In the genomic region with DNA sequence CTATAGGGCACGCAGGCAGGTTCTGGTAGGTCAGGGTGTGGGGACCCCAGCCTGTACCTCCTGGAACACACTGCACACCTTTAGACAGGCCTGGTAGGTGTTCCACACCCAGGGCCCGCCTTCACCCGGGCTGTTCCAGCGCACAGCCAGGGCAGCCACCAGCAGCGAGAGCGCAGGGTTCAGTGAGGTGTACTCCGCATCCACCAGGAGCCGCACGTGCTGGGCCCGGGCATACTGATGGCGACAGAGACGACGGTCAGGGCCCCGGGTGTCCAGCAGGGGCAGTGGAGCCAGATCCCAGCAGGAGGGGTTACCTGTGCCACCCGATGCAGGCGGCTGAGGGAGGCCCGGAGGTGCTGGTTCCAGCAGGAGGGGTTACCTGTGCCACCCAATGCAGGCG, we compare ENCODE assay signal across 19 cellular contexts. TPM values are rescaled to one million over a fixed set of nuclear protein-coding genes. Genes with fewer than 3 reads are reported as not detected.
DNase-seq lines count a peak whose midpoint lies in the region; ATAC-seq, FAIRE-seq and TF ChIP-seq lines count a peak whose summit lies in the region.
"Had no signal": no experiment of that assay in that cellular context is flagged by ENCODE, and none has a peak within 500 bp of the region (broad histone marks: within the 10 kb centered on the region; RNA-seq: fewer than 3 reads in every experiment).

No MANE protein-coding gene starts in this region.

- TF ChIP-seq CTCF in Calu3 (IDR thresholded peaks at IDR 0.05; ENCODE audit: unreplicated experiment) (peak; percentile 13), K562 (IDR thresholded peaks at IDR 0.05 in 2 of 3, conservative IDR thresholded peaks at IDR 0.05 in 1 of 3; ENCODE audit: insufficient read depth in 2 of 3, low read depth in 1 of 3, low read length in 3 of 3) (peak in 1 of 3 experiments; percentile 34; a peak in 2 of 6 replicates), tibial nerve (IDR thresholded peaks at IDR 0.05) (no peak)

- POLR2A ChIA-PET in K562 (lab: Yijun Ruan, JAX), result no interaction called here

- ATAC-seq in K562, result no peak; the same call in 2 of the 3 replicates
- no peak for ATAC-seq in GM19324 (IDR thresholded peaks at IDR 0.05; ENCODE audit: low FRiP score, unreplicated experiment)
- ATAC-seq in T-helper 17 cell, result no peak

- H3K23ac ChIP-seq in mesenchymal stem cell (ENCODE audit: low read length in 2 of 2), result peak overlapping the region in 1 of 2 experiments; percentile 73

- DNase-seq in Calu3 (no peak), K562 (ENCODE audit: extremely low read depth in 1 of 4, low spot score in 3 of 4) (no peak), mesenchymal stem cell (no peak), tibial nerve (ENCODE audit: low spot score in 2 of 2) (no peak), small intestine (no peak), T-helper 17 cell (no peak)
- DNase-seq: BE2C; Caco-2; CD8-positive, alpha-beta memory T cell; DMS53; GF-D8; H9; IMR-90 had no signal

- H4K20me1 ChIP-seq in K562 (replicated peaks; ENCODE audit: control insufficient read depth, insufficient read depth, low read length), result no peaks in the 10 kb centered on the region; the same call in 1 of the 2 replicates

- H2AFZ ChIP-seq in K562 (ENCODE audit: low read depth, low read length) (no peak overlapping the region), mesenchymal stem cell (ENCODE audit: low read depth, low read length) (no peak overlapping the region)

- H3K9me3 ChIP-seq in K562 (replicated peaks; ENCODE audit: control insufficient read depth, insufficient read depth, low read depth, low read length), result no peaks in the 10 kb centered on the region; the same call in 1 of the 2 replicates
- H3K9me3 ChIP-seq in mesenchymal stem cell (ENCODE audit: control insufficient read depth, low read length), result peaks cover 6% of the 10 kb centered on the region
- peaks cover 0 to 6% (median 0%) of the 10 kb centered on the region in 4 donors for H3K9me3 ChIP-seq in tibial nerve
- H3K9me3 ChIP-seq in small intestine (ENCODE audit: control insufficient read depth, low read depth), result no peaks in the 10 kb centered on the region
- no peaks in the 10 kb centered on the region for H3K9me3 ChIP-seq in T-helper 17 cell (ENCODE audit: control insufficient read depth, low read length, poor library complexity, severe bottlenecking)
- H3K9me3 ChIP-seq: BE2C, Caco-2 had no signal

- no peak overlapping the region for H3K18ac ChIP-seq in mesenchymal stem cell (ENCODE audit: low read depth in 1 of 2, low read length in 2 of 2)

- H3K4me3 Mint-ChIP-seq in Calu3 (ENCODE audit: low read depth, unreplicated experiment) (no peak overlapping the region), T-helper 17 cell (no peak overlapping the region)
- H3K4me3 Mint-ChIP-seq: CD8-positive, alpha-beta memory T cell; H9 had no signal

- H3K4ac ChIP-seq in mesenchymal stem cell (ENCODE audit: low read depth in 1 of 2, low read length in 2 of 2), result no peak overlapping the region

- H3K14ac ChIP-seq in mesenchymal stem cell (ENCODE audit: low read length in 2 of 2), result no peak overlapping the region

- 53% methylated on average over 16 of the region's 18 CpGs for WGBS in K562 (ENCODE audit: insufficient coverage, low coverage, missing lambda C conversion rate)
- WGBS in mesenchymal stem cell, result 90% methylated on average over 18 of the region's 18 CpGs
- WGBS in tibial nerve, 2 donors, result 83 to 87% methylated on average over 13 to 17 of the region's 18 CpGs
- WGBS in small intestine, 3 donors, result 89 to 93% (median 89%) methylated on average over 18 of the region's 18 CpGs

- H2BK120ac ChIP-seq in mesenchymal stem cell (ENCODE audit: low read depth, low read length), result no peak overlapping the region

- no peak overlapping the region for H3K4me2 ChIP-seq in K562 (ENCODE audit: insufficient read depth, low read length)
- no peak overlapping the region for H3K4me2 ChIP-seq in mesenchymal stem cell (ENCODE audit: low read length, poor library complexity, severe bottlenecking)
- H3K4me2 ChIP-seq: KMS-11 had no signal

- TF ChIP-seq EP300 in K562 (IDR thresholded peaks at IDR 0.05; ENCODE audit: low read length) (no peak), tibial nerve (IDR thresholded peaks at IDR 0.05) (no peak)

- in situ Hi-C loops in K562 (cut with MboI), result no loop called here

- peaks cover 12 to 23% of the 10 kb centered on the region in 2 experiments; a peak in 4 of 5 replicates for H3K4me1 ChIP-seq in K562 (replicated peaks in 1 of 2; ENCODE audit: control insufficient read depth in 2 of 2, insufficient read depth in 2 of 2, low read length in 2 of 2)
- peaks cover 2% of the 10 kb centered on the region for H3K4me1 ChIP-seq in mesenchymal stem cell (ENCODE audit: control insufficient read depth, insufficient read depth, low read depth, low read length)
- no peaks in the 10 kb centered on the region for H3K4me1 ChIP-seq in tibial nerve
- no peaks in the 10 kb centered on the region for H3K4me1 ChIP-seq in small intestine (ENCODE audit: control insufficient read depth in 2 of 2, insufficient read depth in 1 of 2, low read depth in 1 of 2, low read length in 1 of 2)
- H3K4me1 ChIP-seq: BE2C, Caco-2 had no signal

- H3K79me2 ChIP-seq in K562 (ENCODE audit: control insufficient read depth, insufficient read depth, low read length), result no peaks in the 10 kb centered on the region

- H2AK5ac ChIP-seq in mesenchymal stem cell (ENCODE audit: low read length, severe bottlenecking), result no peak overlapping the region

- H3K27ac Mint-ChIP-seq in Calu3 (ENCODE audit: unreplicated experiment) (no peak overlapping the region), T-helper 17 cell (no peak overlapping the region)

- H3K9ac ChIP-seq in K562 (ENCODE audit: insufficient read depth in 1 of 2, low read depth in 2 of 2, low read length in 2 of 2) (peak overlapping the region in 1 of 2 experiments; percentile 45; a peak in 1 of 4 replicates), mesenchymal stem cell (ENCODE audit: low read length) (no peak overlapping the region)
- H3K9ac ChIP-seq: KMS-11 had no signal

- H2BK15ac ChIP-seq in mesenchymal stem cell (ENCODE audit: low read depth, poor library complexity, severe bottlenecking), result no peak overlapping the region

- H4K91ac ChIP-seq in mesenchymal stem cell (ENCODE audit: low read length), result peak overlapping the region; percentile 31

- H3K36me3 ChIP-seq in K562 (ENCODE audit: control insufficient read depth, insufficient read depth, low read length), result no peaks in the 10 kb centered on the region
- no peaks in the 10 kb centered on the region for H3K36me3 ChIP-seq in mesenchymal stem cell (ENCODE audit: control insufficient read depth in 1 of 2, insufficient read depth in 2 of 2, low read depth in 1 of 2, low read length in 2 of 2)
- no peaks in the 10 kb centered on the region for H3K36me3 ChIP-seq in tibial nerve
- H3K36me3 ChIP-seq in small intestine (ENCODE audit: control insufficient read depth in 2 of 2, insufficient read depth in 2 of 2, low read length in 2 of 2), result no peaks in the 10 kb centered on the region
- H3K36me3 ChIP-seq: BE2C had no signal

- peaks cover under 1% of the 10 kb centered on the region for H3K4me1 Mint-ChIP-seq in Calu3 (ENCODE audit: low read depth, unreplicated experiment)
- H3K4me1 Mint-ChIP-seq in T-helper 17 cell, result peaks cover 13% of the 10 kb centered on the region

- H3K4me3 ChIP-seq in K562 (no peak overlapping the region), mesenchymal stem cell (ENCODE audit: insufficient read depth in 1 of 2, low read depth in 1 of 2, low read length in 2 of 2) (no peak overlapping the region), tibial nerve (no peak overlapping the region), small intestine (ENCODE audit: low read depth in 1 of 2, low read length in 2 of 2) (no peak overlapping the region)

- TF ChIP-seq RAD21 in K562 (CRISPR knock-in tag; conservative IDR thresholded peaks at IDR 0.05 in 1 of 2, IDR thresholded peaks at IDR 0.05 in 1 of 2), result no peak

- H3K36me3 Mint-ChIP-seq in Calu3 (ENCODE audit: insufficient read depth, unreplicated experiment) (no peaks in the 10 kb centered on the region), T-helper 17 cell (ENCODE audit: low read depth) (no peaks in the 10 kb centered on the region)
- H3K36me3 Mint-ChIP-seq: CD8-positive, alpha-beta memory T cell had no signal

- BruUV-seq in Calu3 (replicated peaks; lab: Mats Ljungman, UMichigan) (no TSS peak), K562 (replicated peaks; lab: Mats Ljungman, UMichigan) (no TSS peak)

- no peaks in the 10 kb centered on the region for H3K79me1 ChIP-seq in mesenchymal stem cell (replicated peaks; ENCODE audit: low read length, poor library complexity, severe bottlenecking)

- no peak for TF ChIP-seq POLR2A in K562 (conservative IDR thresholded peaks at IDR 0.05)
- TF ChIP-seq POLR2A in tibial nerve (IDR thresholded peaks at IDR 0.05), result no peak

- CTCF ChIA-PET in Calu3 (lab: Charles Lee) (no interaction called here), K562 (lab: Yijun Ruan, JAX; ENCODE audit: low intra/inter-chr PET ratio) (no interaction called here)

- intact Hi-C loops in Calu3 (cut with micrococcal nuclease; ENCODE audit: unreplicated experiment) (no loop called here), K562 (cut with micrococcal nuclease) (no loop called here)

- no peaks in the 10 kb centered on the region for H3K9me3 Mint-ChIP-seq in Calu3 (ENCODE audit: low read depth, unreplicated experiment)
- H3K9me3 Mint-ChIP-seq: CD8-positive, alpha-beta memory T cell; H9 had no signal

- H3K27me3 ChIP-seq in K562 (ENCODE audit: control insufficient read depth in 2 of 2, insufficient read depth in 2 of 2, low read length in 2 of 2) (no peaks in the 10 kb centered on the region; a peak in 1 of 5 replicates), mesenchymal stem cell (ENCODE audit: control insufficient read depth in 1 of 2, insufficient read depth in 1 of 2, low read length in 2 of 2) (peaks cover 16 to 59% of the 10 kb centered on the region in 2 experiments), tibial nerve (peaks cover 0 to 14% of the 10 kb centered on the region in 2 donors), small intestine (ENCODE audit: control insufficient read depth in 2 of 2, insufficient read depth in 2 of 2, low read length in 2 of 2) (no peaks in the 10 kb centered on the region)
- H3K27me3 ChIP-seq: BE2C had no signal

- peaks cover 50% of the 10 kb centered on the region for H3K27me3 Mint-ChIP-seq in Calu3 (ENCODE audit: unreplicated experiment)
- H3K27me3 Mint-ChIP-seq in T-helper 17 cell, result peaks cover 17% of the 10 kb centered on the region

- H3K9me1 ChIP-seq in K562 (ENCODE audit: control insufficient read depth, insufficient read depth, low read length), result no peaks in the 10 kb centered on the region

- H2BK5ac ChIP-seq in mesenchymal stem cell (ENCODE audit: low read depth, low read length, poor library complexity, severe bottlenecking), result no peak overlapping the region

- H4K8ac ChIP-seq in mesenchymal stem cell (ENCODE audit: low read length), result no peak overlapping the region

- H2BK12ac ChIP-seq in mesenchymal stem cell (ENCODE audit: low read length in 2 of 2), result no peak overlapping the region

- no peak overlapping the region for H3K27ac ChIP-seq in K562 (ENCODE audit: extremely low read depth, low read depth, low read length)
- no peak overlapping the region for H3K27ac ChIP-seq in mesenchymal stem cell (ENCODE audit: low read length, poor library complexity, severe bottlenecking)
- no peak overlapping the region for H3K27ac ChIP-seq in tibial nerve
- no peak overlapping the region for H3K27ac ChIP-seq in small intestine (ENCODE audit: low read depth in 1 of 2, low read length in 1 of 2)
- H3K27ac ChIP-seq: HL-60, KMS-11 had no signal

- FAIRE-seq in K562 (lab: Jason Lieb, UNC) (no peak), small intestine (lab: Jason Lieb, UNC) (no peak)
- FAIRE-seq: A204.1, GM19239 had no signal

RNA-seq across cellular contexts. Expression of a gene that starts 6.0 kb away (rescaled TPM):
- total RNA-seq in Calu3 (2022) (not detected in 2 replicates), K562 (2014; rRNA removed) (not detected in 2 replicates), K562 (2014; rRNA removed; fragmentation: Illumina TruSeq; extraction: Trizol) (not detected in 2 replicates), K562 (2015; rRNA removed; fragmentation: Illumina TruSeq; extraction: Trizol) (not detected in 2 replicates), K562 (2021) (not detected in 2 replicates), tibial nerve (not detected), T-helper 17 cell (not detected)
- total RNA-seq in K562 (2011; cell fraction: chromatin; rRNA removed; ENCODE audit: low replicate concordance), result not detected in 2 replicates
- not detected in 2 replicates for total RNA-seq in K562 (2011; cell fraction: nucleolus; rRNA removed)
- not detected in 2 replicates for total RNA-seq in K562 (2011; cell fraction: nucleoplasm; rRNA removed)
- polyA plus RNA-seq in K562 (2011; rRNA removed) (not detected in 2 replicates), K562 (2014; fragmentation: Illumina TruSeq; extraction: Trizol) (not detected in 2 replicates), K562 (2014; fragmentation: Nextera tagmentation; extraction: Ambion mirVana) (not detected), K562 (2014; rRNA removed) (not detected in 2 replicates), small intestine (under 1 TPM in 1 of 3 donors, not detected in 2; 0.54 TPM)
- not detected in 2 replicates for polyA plus RNA-seq in K562 (2011; cell fraction: cytosol; rRNA removed)
- polyA plus RNA-seq in K562 (2011; cell fraction: nucleus; rRNA removed), result not detected in 2 replicates
- polyA plus RNA-seq in K562 (2012), result 0.04 TPM in 1 of 2 replicates, not detected in the other
- polyA minus RNA-seq in K562 (2011; rRNA and poly(A)+ RNA removed), result not detected in 2 replicates
- not detected in 2 replicates for polyA minus RNA-seq in K562 (2011; cell fraction: cytosol; rRNA and poly(A)+ RNA removed)
- polyA minus RNA-seq in K562 (2011; cell fraction: nucleus; rRNA and poly(A)+ RNA removed), result not detected in 2 replicates
- polyA plus RNA-seq in mesenchymal stem cell (2013, experiment 1 of 2), result not detected
- polyA plus RNA-seq in mesenchymal stem cell (2013, experiment 2 of 2), result not detected
- total RNA-seq: Caco-2; CD8-positive, alpha-beta memory T cell; H9; IMR-90 had no signal
- polyA plus RNA-seq: AG04450; CD8-positive, alpha-beta memory T cell; IMR-90 had no signal

RNA-seq across cellular contexts. Expression of a gene that starts 31.2 kb away (rescaled TPM):
- total RNA-seq in Calu3 (2022), result 16.8 and 27.0 TPM in 2 replicates
- total RNA-seq in K562 (2011; cell fraction: chromatin; rRNA removed; ENCODE audit: low replicate concordance), result 35.5 and 126 TPM in 2 replicates
- total RNA-seq in K562 (2011; cell fraction: nucleolus; rRNA removed), result 56.0 and 101 TPM in 2 replicates
- total RNA-seq in K562 (2011; cell fraction: nucleoplasm; rRNA removed), result 38.6 and 40.3 TPM in 2 replicates
- 1.2 and 3.3 TPM in 2 replicates for total RNA-seq in K562 (2014; rRNA removed)
- 0.41 and 1.0 TPM in 2 replicates for total RNA-seq in K562 (2014; rRNA removed; fragmentation: Illumina TruSeq; extraction: Trizol)
- total RNA-seq in K562 (2015; rRNA removed; fragmentation: Illumina TruSeq; extraction: Trizol), result 1.2 and 1.6 TPM in 2 replicates
- total RNA-seq in K562 (2021), result 13.0 and 26.6 TPM in 2 replicates
- 1.9 and 10.4 TPM in 2 replicates for polyA plus RNA-seq in K562 (2011; rRNA removed)
- polyA plus RNA-seq in K562 (2011; cell fraction: cytosol; rRNA removed), result 3.1 and 4.1 TPM in 2 replicates
- polyA plus RNA-seq in K562 (2011; cell fraction: nucleus; rRNA removed), result 68.3 and 69.9 TPM in 2 replicates
- 39.5 and 41.4 TPM in 2 replicates for polyA plus RNA-seq in K562 (2012)
- polyA plus RNA-seq in K562 (2014; fragmentation: Illumina TruSeq; extraction: Trizol), result 4.9 and 10.3 TPM in 2 replicates
- polyA plus RNA-seq in K562 (2014; fragmentation: Nextera tagmentation; extraction: Ambion mirVana), result under 1 TPM in 1 of 2 experiments, not detected in 1; 0.06 TPM
- polyA plus RNA-seq in K562 (2014; rRNA removed), result 11.1 and 14.9 TPM in 2 replicates
- polyA minus RNA-seq in K562 (2011; rRNA and poly(A)+ RNA removed), result 3.1 and 5.0 TPM in 2 replicates
- polyA minus RNA-seq in K562 (2011; cell fraction: cytosol; rRNA and poly(A)+ RNA removed), result 2.6 and 4.1 TPM in 2 replicates
- 21.0 and 24.0 TPM in 2 replicates for polyA minus RNA-seq in K562 (2011; cell fraction: nucleus; rRNA and poly(A)+ RNA removed)
- 11.6 TPM for polyA plus RNA-seq in mesenchymal stem cell (2013, experiment 1 of 2)
- polyA plus RNA-seq in mesenchymal stem cell (2013, experiment 2 of 2), result 4.5 TPM
- total RNA-seq in tibial nerve, result 10 to 100 TPM in 3 of 4 donors, 1 to 10 TPM in 1; 6.6 to 46.8 (median 26.1) TPM
- 1 to 10 TPM; 1.1 to 7.4 (median 2.5) TPM for polyA plus RNA-seq in small intestine
- total RNA-seq in T-helper 17 cell, result 10 to 100 TPM; 16.4 to 20.5 TPM

RNA-seq across cellular contexts. Expression of a gene that starts 45.7 kb away (rescaled TPM):
- total RNA-seq in Calu3 (2022) (not detected in 2 replicates), K562 (2014; rRNA removed) (0.23 TPM in 1 of 2 replicates, not detected in the other), K562 (2014; rRNA removed; fragmentation: Illumina TruSeq; extraction: Trizol) (not detected in 2 replicates), K562 (2015; rRNA removed; fragmentation: Illumina TruSeq; extraction: Trizol) (not detected in 2 replicates), K562 (2021) (0.04 TPM in 1 of 2 replicates, not detected in the other), tibial nerve (not detected), T-helper 17 cell (not detected)
- 0.32 TPM in 1 of 2 replicates, not detected in the other for total RNA-seq in K562 (2011; cell fraction: chromatin; rRNA removed; ENCODE audit: low replicate concordance)
- 0.17 and 0.39 TPM in 2 replicates for total RNA-seq in K562 (2011; cell fraction: nucleolus; rRNA removed)
- total RNA-seq in K562 (2011; cell fraction: nucleoplasm; rRNA removed), result not detected in 2 replicates
- polyA plus RNA-seq in K562 (2011; rRNA removed) (0.01 and 0.12 TPM in 2 replicates), K562 (2014; fragmentation: Illumina TruSeq; extraction: Trizol) (not detected in 2 replicates), K562 (2014; fragmentation: Nextera tagmentation; extraction: Ambion mirVana) (not detected), K562 (2014; rRNA removed) (0.03 and 0.28 TPM in 2 replicates), small intestine (under 1 TPM in 1 of 3 donors, not detected in 2; 0.06 TPM)
- 0.04 TPM in 1 of 2 replicates, not detected in the other for polyA plus RNA-seq in K562 (2011; cell fraction: cytosol; rRNA removed)
- polyA plus RNA-seq in K562 (2011; cell fraction: nucleus; rRNA removed), result 0.10 and 0.21 TPM in 2 replicates
- polyA plus RNA-seq in K562 (2012), result 0.12 and 3.3 TPM in 2 replicates
- not detected in 2 replicates for polyA minus RNA-seq in K562 (2011; rRNA and poly(A)+ RNA removed)
- polyA minus RNA-seq in K562 (2011; cell fraction: cytosol; rRNA and poly(A)+ RNA removed), result not detected in 2 replicates
- polyA minus RNA-seq in K562 (2011; cell fraction: nucleus; rRNA and poly(A)+ RNA removed), result not detected in 2 replicates
- not detected for polyA plus RNA-seq in mesenchymal stem cell (2013, experiment 1 of 2)
- not detected for polyA plus RNA-seq in mesenchymal stem cell (2013, experiment 2 of 2)
- total RNA-seq: Caco-2; CD8-positive, alpha-beta memory T cell; IMR-90 had no signal
- polyA plus RNA-seq: AG04450; CD8-positive, alpha-beta memory T cell; IMR-90 had no signal

RNA-seq across cellular contexts. Expression of a gene that starts 48.6 kb away (rescaled TPM):
- total RNA-seq in Calu3 (2022) (70.3 and 70.7 TPM in 2 replicates), K562 (2014; rRNA removed) (3.5 and 8.6 TPM in 2 replicates), K562 (2014; rRNA removed; fragmentation: Illumina TruSeq; extraction: Trizol) (4.2 and 5.1 TPM in 2 replicates), K562 (2015; rRNA removed; fragmentation: Illumina TruSeq; extraction: Trizol) (4.3 and 5.7 TPM in 2 replicates), K562 (2021) (33.2 and 39.5 TPM in 2 replicates), tibial nerve (10 to 100 TPM; 14.2 to 32.7 (median 19.9) TPM), T-helper 17 cell (10 to 100 TPM; 36.2 to 36.6 TPM)
- 64.1 and 158 TPM in 2 replicates for total RNA-seq in K562 (2011; cell fraction: chromatin; rRNA removed; ENCODE audit: low replicate concordance)
- 52.5 and 58.5 TPM in 2 replicates for total RNA-seq in K562 (2011; cell fraction: nucleolus; rRNA removed)
- total RNA-seq in K562 (2011; cell fraction: nucleoplasm; rRNA removed), result 66.7 and 109 TPM in 2 replicates
- polyA plus RNA-seq in K562 (2011; rRNA removed) (6.3 and 14.0 TPM in 2 replicates), K562 (2014; fragmentation: Illumina TruSeq; extraction: Trizol) (32.4 and 33.3 TPM in 2 replicates), K562 (2014; fragmentation: Nextera tagmentation; extraction: Ambion mirVana) (1 to 10 TPM; 1.0 to 1.5 TPM), K562 (2014; rRNA removed) (12.8 and 14.7 TPM in 2 replicates), small intestine (10 to 100 TPM in 1 of 3 donors, 1 to 10 TPM in 2; 1.8 to 10.6 (median 1.9) TPM)
- 7.7 and 11.7 TPM in 2 replicates for polyA plus RNA-seq in K562 (2011; cell fraction: cytosol; rRNA removed)
- 29.7 and 50.1 TPM in 2 replicates for polyA plus RNA-seq in K562 (2011; cell fraction: nucleus; rRNA removed)
- polyA plus RNA-seq in K562 (2012), result 17.2 and 22.4 TPM in 2 replicates
- 9.2 and 10.3 TPM in 2 replicates for polyA minus RNA-seq in K562 (2011; rRNA and poly(A)+ RNA removed)
- polyA minus RNA-seq in K562 (2011; cell fraction: cytosol; rRNA and poly(A)+ RNA removed), result 15.5 and 16.1 TPM in 2 replicates
- 10.3 and 12.0 TPM in 2 replicates for polyA minus RNA-seq in K562 (2011; cell fraction: nucleus; rRNA and poly(A)+ RNA removed)
- 30.8 TPM for polyA plus RNA-seq in mesenchymal stem cell (2013, experiment 1 of 2)
- 27.8 TPM for polyA plus RNA-seq in mesenchymal stem cell (2013, experiment 2 of 2)

RNA-seq across cellular contexts. Expression of a gene that starts 49.8 kb away (rescaled TPM):
- total RNA-seq in Calu3 (2022), result 0.71 and 0.93 TPM in 2 replicates
- total RNA-seq in K562 (2011; cell fraction: chromatin; rRNA removed; ENCODE audit: low replicate concordance), result 0.32 TPM in 1 of 2 replicates, not detected in the other
- 0.50 and 0.92 TPM in 2 replicates for total RNA-seq in K562 (2011; cell fraction: nucleolus; rRNA removed)
- not detected in 2 replicates for total RNA-seq in K562 (2011; cell fraction: nucleoplasm; rRNA removed)
- not detected in 2 replicates for total RNA-seq in K562 (2014; rRNA removed)
- total RNA-seq in K562 (2014; rRNA removed; fragmentation: Illumina TruSeq; extraction: Trizol), result not detected in 2 replicates
- not detected in 2 replicates for total RNA-seq in K562 (2015; rRNA removed; fragmentation: Illumina TruSeq; extraction: Trizol)
- 0.40 and 0.55 TPM in 2 replicates for total RNA-seq in K562 (2021)
- 0.05 TPM in 1 of 2 replicates, not detected in the other for polyA plus RNA-seq in K562 (2011; rRNA removed)
- 0.10 and 0.13 TPM in 2 replicates for polyA plus RNA-seq in K562 (2011; cell fraction: cytosol; rRNA removed)
- polyA plus RNA-seq in K562 (2011; cell fraction: nucleus; rRNA removed), result 0.24 and 0.63 TPM in 2 replicates
- 0.07 and 0.51 TPM in 2 replicates for polyA plus RNA-seq in K562 (2012)
- polyA plus RNA-seq in K562 (2014; fragmentation: Illumina TruSeq; extraction: Trizol), result 0.14 TPM in 1 of 2 replicates, not detected in the other
- not detected for polyA plus RNA-seq in K562 (2014; fragmentation: Nextera tagmentation; extraction: Ambion mirVana)
- not detected in 2 replicates for polyA plus RNA-seq in K562 (2014; rRNA removed)
- polyA minus RNA-seq in K562 (2011; rRNA and poly(A)+ RNA removed), result 0.15 TPM in 1 of 2 replicates, not detected in the other
- polyA minus RNA-seq in K562 (2011; cell fraction: cytosol; rRNA and poly(A)+ RNA removed), result not detected in 2 replicates
- polyA minus RNA-seq in K562 (2011; cell fraction: nucleus; rRNA and poly(A)+ RNA removed), result 0.22 TPM in 1 of 2 replicates, not detected in the other
- 418 TPM for polyA plus RNA-seq in mesenchymal stem cell (2013, experiment 1 of 2)
- 419 TPM for polyA plus RNA-seq in mesenchymal stem cell (2013, experiment 2 of 2)
- 100 to 1,000 TPM in 3 of 4 donors, 10 to 100 TPM in 1; 85.2 to 190 (median 124) TPM for total RNA-seq in tibial nerve
- polyA plus RNA-seq in small intestine, result 10 to 100 TPM in 1 of 3 donors, 1 to 10 TPM in 2; 2.0 to 41.7 (median 5.1) TPM
- total RNA-seq in T-helper 17 cell, result not detected
- total RNA-seq: CD8-positive, alpha-beta memory T cell had no signal
- polyA plus RNA-seq: CD8-positive, alpha-beta memory T cell had no signal
